Comparison of ENCODE assay signal across 11 cellular contexts in the genomic region with DNA sequence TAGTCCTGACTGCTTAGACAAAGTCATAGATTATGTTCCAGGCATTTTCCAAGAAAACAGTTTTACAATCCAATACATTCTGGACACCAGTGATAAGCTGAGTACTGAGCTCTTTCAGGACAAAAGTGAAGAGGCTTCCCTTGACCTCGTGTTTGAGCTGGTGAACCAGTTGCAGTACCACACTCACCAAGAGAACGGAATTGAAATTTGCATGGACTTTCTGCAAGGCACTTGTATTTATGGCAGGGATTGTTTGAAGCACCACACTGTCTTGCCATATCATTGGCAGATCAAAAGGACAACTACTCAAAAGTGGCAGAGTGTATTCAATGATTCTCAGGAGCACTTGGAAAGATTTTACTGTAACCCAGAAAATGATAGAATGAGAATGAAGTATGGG. TPM values are rescaled to one million over a fixed set of nuclear protein-coding genes. Genes with fewer than 3 reads are reported as not detected.
DNase-seq lines count a peak whose midpoint lies in the region; ATAC-seq and TF ChIP-seq lines count a peak whose summit lies in the region.
"Had no signal": no experiment of that assay in that cellular context is flagged by ENCODE, and none has a peak within 500 bp of the region (broad histone marks: within the 10 kb centered on the region; RNA-seq: fewer than 3 reads in every experiment).

No MANE protein-coding gene starts in this region.

- DNase-seq in CD4-positive, CD25-positive, alpha-beta regulatory T cell, result no peak
- no peak for DNase-seq in GM12864 (ENCODE audit: low read depth)
- DNase-seq in activated CD8-positive, alpha-beta T cell treated with anti-CD3 and anti-CD28 coated beads, Interleukin-2, amount 10 ng/mL, durations not matched to agents 7 days and 5 days, result no peak
- DNase-seq in immature natural killer cell, result no peak
- no peak for DNase-seq in colonic mucosa
- DNase-seq in effector memory CD4-positive, alpha-beta T cell, result no peak
- no peak for DNase-seq in DMS153 (lab: John Stamatoyannopoulos, UW)
- DNase-seq: activated CD4-positive, alpha-beta T cell treated with anti-CD3 and anti-CD28 coated beads, Interleukin-2, amount 50 U/mL, for 4 hours; NCI-H1105 treated with DMSO at 0.1 percent for 48 hours; SK-N-SH had no signal

- H3K4me3 ChIP-seq in CD4-positive, CD25-positive, alpha-beta regulatory T cell (ENCODE audit: low read depth, low read length), result peak overlapping the region; percentile 96
- H3K4me3 ChIP-seq in GM12864 (ENCODE audit: low read depth, low read length), result peak overlapping the region; percentile 27; the same call in 1 of the 2 replicates
- H3K4me3 ChIP-seq in colonic mucosa, result no peak overlapping the region
- no peak overlapping the region for H3K4me3 ChIP-seq in effector memory CD4-positive, alpha-beta T cell (ENCODE audit: insufficient read depth, low read depth, low read length, poor library complexity, severe bottlenecking)

- H3K27me3 ChIP-seq in CD4-positive, CD25-positive, alpha-beta regulatory T cell (ENCODE audit: control insufficient read depth, insufficient read depth, low read length), result no peaks in the 10 kb centered on the region
- H3K27me3 ChIP-seq in colonic mucosa, result no peaks in the 10 kb centered on the region
- no peaks in the 10 kb centered on the region for H3K27me3 ChIP-seq in effector memory CD4-positive, alpha-beta T cell (replicated peaks; ENCODE audit: control insufficient read depth, insufficient read depth, low read length, poor library complexity, severe bottlenecking)

- ATAC-seq in CD4-positive, CD25-positive, alpha-beta regulatory T cell (ENCODE audit: low read depth in 2 of 2), result no peak
- ATAC-seq in activated CD8-positive, alpha-beta T cell treated with anti-CD3 and anti-CD28 coated beads, Interleukin-2, amount 10 ng/mL, durations not matched to agents 7 days and 5 days, result no peak
- no peak for ATAC-seq in GM21717 (IDR thresholded peaks at IDR 0.05; ENCODE audit: unreplicated experiment)

- peaks cover 4% of the 10 kb centered on the region for H3K27me3 Mint-ChIP-seq in CD4-positive, CD25-positive, alpha-beta regulatory T cell
- no peaks in the 10 kb centered on the region for H3K27me3 Mint-ChIP-seq in activated CD8-positive, alpha-beta T cell treated with anti-CD3 and anti-CD28 coated beads, Interleukin-2, amount 10 ng/mL, durations not matched to agents 7 days and 5 days (ENCODE audit: low read depth)
- H3K27me3 Mint-ChIP-seq in immature natural killer cell (ENCODE audit: low read depth in 3 of 3), result peaks cover 17 to 34% (median 26%) of the 10 kb centered on the region in 3 donors

- no peaks in the 10 kb centered on the region for H3K9me3 Mint-ChIP-seq in CD4-positive, CD25-positive, alpha-beta regulatory T cell
- no peaks in the 10 kb centered on the region for H3K9me3 Mint-ChIP-seq in activated CD8-positive, alpha-beta T cell treated with anti-CD3 and anti-CD28 coated beads, Interleukin-2, amount 10 ng/mL, durations not matched to agents 7 days and 5 days (ENCODE audit: insufficient read depth)
- H3K9me3 Mint-ChIP-seq in immature natural killer cell, result peaks cover 0 to 2% (median 0%) of the 10 kb centered on the region in 6 donors

- peaks cover 74% of the 10 kb centered on the region for H3K4me1 ChIP-seq in CD4-positive, CD25-positive, alpha-beta regulatory T cell (ENCODE audit: control insufficient read depth, insufficient read depth, low read length, poor library complexity, severe bottlenecking)
- H3K4me1 ChIP-seq in colonic mucosa, result peaks cover 7% of the 10 kb centered on the region
- peaks cover 18% of the 10 kb centered on the region for H3K4me1 ChIP-seq in effector memory CD4-positive, alpha-beta T cell (ENCODE audit: control insufficient read depth, insufficient read depth, low read length, poor library complexity, severe bottlenecking)

- TF ChIP-seq CTCF in GM12864 (IDR thresholded peaks at IDR 0.05; ENCODE audit: low read depth, low read length, missing control alignments), result no peak
- TF ChIP-seq CTCF in colonic mucosa (IDR thresholded peaks at IDR 0.05), result no peak

- H3K4me1 Mint-ChIP-seq in CD4-positive, CD25-positive, alpha-beta regulatory T cell, result peaks cover 53 to 82% (median 68%) of the 10 kb centered on the region in 4 donors
- peaks cover 67% of the 10 kb centered on the region for H3K4me1 Mint-ChIP-seq in activated CD8-positive, alpha-beta T cell treated with anti-CD3 and anti-CD28 coated beads, Interleukin-2, amount 10 ng/mL, durations not matched to agents 7 days and 5 days (ENCODE audit: low read depth)
- H3K4me1 Mint-ChIP-seq in immature natural killer cell, result peaks cover 79 to 81% of the 10 kb centered on the region in 2 donors

- POLR2A ChIA-PET in activated CD8-positive, alpha-beta T cell treated with anti-CD3 and anti-CD28 coated beads, Interleukin-2, amount 10 ng/mL, durations not matched to agents 7 days and 5 days (lab: Charles Lee), result interaction anchor here (0.7 to 4.0 kb wide), 6 partner anchors 45 to 482 kb away, joined by 3 to 18 read pairs (median 4); partner anchors contain the start of gene CCNL1

- intact Hi-C loops in colonic mucosa (cut with DNase I), result loop anchor here (5.0 kb wide), 1 partner anchor 126 kb away; no protein-coding TSS in a partner anchor

- H3K9me3 ChIP-seq in CD4-positive, CD25-positive, alpha-beta regulatory T cell (ENCODE audit: control insufficient read depth in 2 of 2, low read length in 2 of 2), result no peaks in the 10 kb centered on the region
- no peaks in the 10 kb centered on the region for H3K9me3 ChIP-seq in colonic mucosa
- H3K9me3 ChIP-seq in effector memory CD4-positive, alpha-beta T cell (ENCODE audit: control insufficient read depth, low read length), result no peaks in the 10 kb centered on the region
- H3K9me3 ChIP-seq: SK-N-SH had no signal

- no peak overlapping the region for H3K27ac ChIP-seq in CD4-positive, CD25-positive, alpha-beta regulatory T cell (ENCODE audit: insufficient read depth, low read length, poor library complexity, severe bottlenecking)
- H3K27ac ChIP-seq in colonic mucosa, result no peak overlapping the region
- H3K27ac ChIP-seq in effector memory CD4-positive, alpha-beta T cell (ENCODE audit: insufficient read depth, low read length, poor library complexity, severe bottlenecking), result no peak overlapping the region

- peaks cover 21% of the 10 kb centered on the region for H3K36me3 Mint-ChIP-seq in CD4-positive, CD25-positive, alpha-beta regulatory T cell
- peaks cover 66% of the 10 kb centered on the region for H3K36me3 Mint-ChIP-seq in activated CD8-positive, alpha-beta T cell treated with anti-CD3 and anti-CD28 coated beads, Interleukin-2, amount 10 ng/mL, durations not matched to agents 7 days and 5 days (ENCODE audit: low read depth)
- peaks cover 16 to 25% (median 20%) of the 10 kb centered on the region in 3 donors for H3K36me3 Mint-ChIP-seq in immature natural killer cell

- peak overlapping the region in 1 of 3 donors; percentile 51 for H3K27ac Mint-ChIP-seq in CD4-positive, CD25-positive, alpha-beta regulatory T cell
- no peak overlapping the region for H3K27ac Mint-ChIP-seq in activated CD8-positive, alpha-beta T cell treated with anti-CD3 and anti-CD28 coated beads, Interleukin-2, amount 10 ng/mL, durations not matched to agents 7 days and 5 days
- peak overlapping the region; percentile 64 to 97 (median 93) for H3K27ac Mint-ChIP-seq in immature natural killer cell

- peaks cover 36% of the 10 kb centered on the region for H3K36me3 ChIP-seq in CD4-positive, CD25-positive, alpha-beta regulatory T cell (ENCODE audit: control insufficient read depth, insufficient read depth, low read length)
- no peaks in the 10 kb centered on the region for H3K36me3 ChIP-seq in colonic mucosa
- H3K36me3 ChIP-seq in effector memory CD4-positive, alpha-beta T cell (ENCODE audit: control insufficient read depth, insufficient read depth, low read length), result peaks cover 9% of the 10 kb centered on the region

- CTCF ChIA-PET in activated CD8-positive, alpha-beta T cell treated with anti-CD3 and anti-CD28 coated beads, Interleukin-2, amount 10 ng/mL, durations not matched to agents 7 days and 5 days (lab: Charles Lee), result interaction anchor here (0.7 to 10.5 kb wide), 5 partner anchors 13 to 455 kb away, joined by 3 to 140 read pairs (median 4); no protein-coding TSS in a partner anchor

- no peak overlapping the region for H3K9ac ChIP-seq in colonic mucosa (ENCODE audit: low read depth in 2 of 2, low read length in 2 of 2)
- H3K9ac ChIP-seq: SK-N-SH had no signal

- H3K4me3 Mint-ChIP-seq in CD4-positive, CD25-positive, alpha-beta regulatory T cell, result peak overlapping the region; percentile 58 to 95 (median 80)
- H3K4me3 Mint-ChIP-seq in activated CD8-positive, alpha-beta T cell treated with anti-CD3 and anti-CD28 coated beads, Interleukin-2, amount 10 ng/mL, durations not matched to agents 7 days and 5 days, result peak overlapping the region; percentile 95
- peak overlapping the region in 4 of 5 donors; percentile 87 to 96 (median 91) for H3K4me3 Mint-ChIP-seq in immature natural killer cell

RNA-seq across cellular contexts. Expression of gene TIPARP, which starts 3.8 kb away (rescaled TPM):
- total RNA-seq in CD4-positive, CD25-positive, alpha-beta regulatory T cell, result 120 TPM
- polyA plus RNA-seq in CD4-positive, CD25-positive, alpha-beta regulatory T cell, result 10 to 100 TPM; 11.5 to 24.2 (median 19.5) TPM
- 10 to 100 TPM; 34.2 to 36.5 TPM for total RNA-seq in activated CD8-positive, alpha-beta T cell treated with anti-CD3 and anti-CD28 coated beads, Interleukin-2, amount 10 ng/mL, durations not matched to agents 7 days and 5 days
- 10 to 100 TPM; 21.7 to 32.6 (median 22.6) TPM for polyA plus RNA-seq in immature natural killer cell
- 10 to 100 TPM; 15.2 to 30.2 TPM for total RNA-seq in colonic mucosa

Comparison
In these comparisons a context has a peak if more than half of its experiments do, and no peak if none do; other contexts are left out.
1. H3K4me3 ChIP-seq: peak in CD4-positive, CD25-positive, alpha-beta regulatory T cell (single experiment) and GM12864 (single experiment); none in colonic mucosa (single experiment) and effector memory CD4-positive, alpha-beta T cell (single experiment).
2. Peak in every context shown above with its lines, with median percentiles within 50 percentile points of each other: H3K4me3 Mint-ChIP-seq.